Comparison of ENCODE assay signal across 8 cellular contexts in genomic region chr7:47819054-47819920, GRCh38.
A peak's percentile ranks its signal among the peaks of the same experiment; 100 is the strongest.
DNase-seq lines count a peak whose midpoint lies in the region; FAIRE-seq and TF ChIP-seq lines count a peak whose summit lies in the region.

No MANE protein-coding gene starts in this region.

- TF ChIP-seq CTCF in AG04449 (IDR thresholded peaks at IDR 0.05; ENCODE audit: insufficient read depth, low read length, missing control alignments): peak; percentile 85
- TF ChIP-seq CTCF in GM12875 (IDR thresholded peaks at IDR 0.05; ENCODE audit: borderline replicate concordance, insufficient read depth, low read depth, low read length): peak; percentile 79
- peak; percentile 91 to 95 (median 94) for TF ChIP-seq CTCF in breast epithelium (IDR thresholded peaks at IDR 0.05)
- peak; percentile 74 to 97 (median 92) for TF ChIP-seq CTCF in keratinocyte (optimal IDR thresholded peaks at IDR 0.05 in 1 of 3, IDR thresholded peaks at IDR 0.05 in 1 of 3, conservative IDR thresholded peaks at IDR 0.05 in 1 of 3; ENCODE audit: extremely low read depth in 1 of 3, insufficient read depth in 2 of 3, low read length in 3 of 3)

- H3K79me2 ChIP-seq in keratinocyte (ENCODE audit: control insufficient read depth, insufficient read depth, low read length): no peaks in the 10 kb centered on the region

- H4K20me1 ChIP-seq in keratinocyte (ENCODE audit: control insufficient read depth, extremely low read depth, insufficient read depth, low read length): no peaks in the 10 kb centered on the region

- DNase-seq in AG04449 (ENCODE audit: low read depth, low spot score) (peak; percentile 23), M059J (ENCODE audit: low read depth) (peak; percentile 78), SKM-1 treated with dmso at 0.1 percent for 144 hours (lab: John Stamatoyannopoulos, UW; ENCODE audit: unreplicated experiment) (peak; percentile 41), breast epithelium (ENCODE audit: low spot score in 2 of 2) (peak; percentile 58 to 66), keratinocyte (ENCODE audit: low read depth, low spot score) (no peak), GF-D8 (lab: John Stamatoyannopoulos, UW) (no peak)
- peak; percentile 46 to 63 for DNase-seq in stimulated activated CD4-positive, alpha-beta T cell treated with anti-CD3 and anti-CD28 coated beads, Interleukin-2, amount 100 ng/mL, for 24 hours

- dilution Hi-C loops in keratinocyte (cut with MboI; ENCODE audit: extremely low pct_ligation_motif_present, low sequenced_read_pairs): no loop called here

- FAIRE-seq in keratinocyte (lab: Jason Lieb, UNC): peak; percentile 84

- no peaks in the 10 kb centered on the region for H3K4me1 ChIP-seq in breast epithelium
- H3K4me1 ChIP-seq in keratinocyte (ENCODE audit: control insufficient read depth, extremely low read depth, insufficient read depth, low read length): no peaks in the 10 kb centered on the region

- H3K36me3 ChIP-seq in breast epithelium (no peaks in the 10 kb centered on the region), keratinocyte (ENCODE audit: control insufficient read depth in 2 of 2, extremely low read depth in 1 of 2, insufficient read depth in 2 of 2, low read length in 2 of 2) (no peaks in the 10 kb centered on the region)

- H3K4me3 ChIP-seq in AG04449 (ENCODE audit: low read depth, low read length) (no peak overlapping the region), GM12875 (ENCODE audit: low read depth, low read length) (no peak overlapping the region), breast epithelium (no peak overlapping the region), keratinocyte (ENCODE audit: control insufficient read depth in 2 of 3, extremely low read depth in 1 of 3, insufficient read depth in 2 of 3, low read depth in 1 of 3, low read length in 3 of 3) (no peak overlapping the region)

- H3K27me3 ChIP-seq in breast epithelium (no peaks in the 10 kb centered on the region), keratinocyte (ENCODE audit: control insufficient read depth, extremely low read depth, insufficient read depth, low read length) (no peaks in the 10 kb centered on the region)

- CTCF ChIA-PET in AG04449 (lab: Yijun Ruan, JAX): interaction anchor here (0.6 to 3.3 kb wide), 61 partner anchors 9 to 558 kb away, joined by 3 to 37 read pairs (median 4); partner anchors contain the start of gene TNS3

- no peak overlapping the region for H3K9ac ChIP-seq in keratinocyte (ENCODE audit: control insufficient read depth, extremely low read depth, insufficient read depth, low read length)

- POLR2A ChIA-PET in AG04449 (lab: Yijun Ruan, JAX): interaction anchor here (0.7 to 1.0 kb wide), 2 partner anchors 218 to 337 kb away, joined by 3 to 4 read pairs; no protein-coding TSS in a partner anchor

- H3K9me3 ChIP-seq in breast epithelium: no peaks in the 10 kb centered on the region
- H3K9me3 ChIP-seq in keratinocyte (ENCODE audit: control insufficient read depth, low read depth, low read length): no peaks in the 10 kb centered on the region

- no peak overlapping the region for H2AFZ ChIP-seq in keratinocyte (ENCODE audit: control insufficient read depth, low read length)

- intact Hi-C loops in breast epithelium (cut with DNase I; ENCODE audit: low total_unique reads): no loop called here

- H3K9me1 ChIP-seq in keratinocyte (ENCODE audit: control insufficient read depth, extremely low read depth, insufficient read depth, low read length): no peaks in the 10 kb centered on the region

- H3K4me2 ChIP-seq in keratinocyte (ENCODE audit: control insufficient read depth, extremely low read depth, insufficient read depth, low read depth, low read length): no peak overlapping the region

- H3K27ac ChIP-seq in breast epithelium (no peak overlapping the region), keratinocyte (ENCODE audit: control insufficient read depth, insufficient read depth, low read length) (no peak overlapping the region)

- no peak for TF ChIP-seq POLR2A in breast epithelium (IDR thresholded peaks at IDR 0.05)

Comparison
In these comparisons a context has a peak if more than half of its experiments do, and no peak if none do; other contexts are left out.
1. DNase-seq: peak in AG04449 (single experiment), M059J (single experiment), SKM-1 treated with dmso at 0.1 percent for 144 hours (single experiment), breast epithelium (2 of 2) and stimulated activated CD4-positive, alpha-beta T cell treated with anti-CD3 and anti-CD28 coated beads, Interleukin-2, amount 100 ng/mL, for 24 hours (2 of 2); none in keratinocyte (single experiment) and GF-D8 (single experiment).
2. Peak in every context shown above with its lines, with median percentiles within 50 percentile points of each other: CTCF ChIP-seq.